Comparison of ENCODE assay signal across 10 cellular contexts in the genomic region with DNA sequence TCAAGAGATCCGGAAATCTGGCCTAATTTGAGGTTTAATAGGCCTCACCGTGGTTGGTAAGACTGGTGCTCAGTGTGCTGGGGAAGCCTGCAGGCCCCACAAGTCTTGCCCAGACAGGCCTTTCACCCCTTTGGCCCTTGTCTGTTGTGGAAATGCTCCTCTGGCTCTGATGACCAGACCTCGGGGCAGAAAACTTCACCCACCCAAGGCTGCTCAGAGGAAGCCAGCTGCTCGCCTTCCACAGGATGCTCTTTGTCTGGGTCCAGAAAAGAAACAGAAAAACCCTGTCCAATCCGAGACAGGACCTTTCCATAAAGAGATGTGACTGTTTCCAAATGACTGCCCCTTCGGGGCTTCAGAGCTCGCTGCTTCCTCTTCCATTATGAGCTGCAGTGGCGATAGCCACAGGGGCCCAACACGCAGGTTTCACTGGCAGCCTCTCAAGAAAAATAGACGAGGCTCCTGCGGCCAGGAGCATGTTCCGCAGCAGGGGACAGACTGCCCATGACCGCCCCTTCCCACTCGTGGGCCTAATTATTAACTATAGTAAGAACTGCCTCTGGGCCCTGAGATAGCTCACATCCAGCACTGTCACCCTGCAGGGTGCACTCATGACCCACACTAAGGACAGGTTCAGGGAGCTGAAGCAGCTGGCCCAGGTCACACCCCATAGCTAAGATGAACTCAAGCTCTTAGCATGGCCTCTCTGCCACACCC. TPM values are rescaled to one million over a fixed set of nuclear protein-coding genes. Genes with fewer than 3 reads are reported as not detected.
DNase-seq lines count a peak whose midpoint lies in the region; ATAC-seq and TF ChIP-seq lines count a peak whose summit lies in the region.
"Had no signal": no experiment of that assay in that cellular context is flagged by ENCODE, and none has a peak within 500 bp of the region (broad histone marks: within the 10 kb centered on the region; RNA-seq: fewer than 3 reads in every experiment).

No MANE protein-coding gene starts in this region.

- POLR2A ChIA-PET in naive thymus-derived CD4-positive, alpha-beta T cell (lab: Charles Lee), result interaction anchor here (0.7 kb wide), 1 partner anchor 18 kb away, joined by 3 read pairs; the partner anchor contains the start of gene PPIB
- POLR2A ChIA-PET in CD4-positive, alpha-beta T cell (lab: Charles Lee), result interaction anchor here (0.9 to 1.5 kb wide), 2 partner anchors 9 to 10 kb away, joined by 4 to 5 read pairs; no protein-coding TSS in a partner anchor

- CTCF ChIA-PET in naive thymus-derived CD4-positive, alpha-beta T cell (lab: Charles Lee), result interaction anchor here (0.9 kb wide), 1 partner anchor 8 kb away, joined by 5 read pairs; no protein-coding TSS in a partner anchor
- CTCF ChIA-PET in CD4-positive, alpha-beta T cell (lab: Charles Lee), result interaction anchor here (1.6 kb wide), 1 partner anchor 8 kb away, joined by 4 read pairs; no protein-coding TSS in a partner anchor

- peaks cover 0 to 22% (median 9%) of the 10 kb centered on the region in 5 donors for H3K36me3 Mint-ChIP-seq in naive thymus-derived CD4-positive, alpha-beta T cell
- H3K36me3 Mint-ChIP-seq in CD4-positive, alpha-beta T cell (ENCODE audit: low read depth), result peaks cover 53% of the 10 kb centered on the region

- H3F3A ChIP-seq in OCI-LY1 (ENCODE audit: insufficient read depth, low read length), result no peaks in the 10 kb centered on the region

- in situ Hi-C loops in transverse colon (cut with MboI; ENCODE audit: low pct_ligation_motif_present in 1 of 4, low pct_unique_long_range_greater_than_20kb in 1 of 4, low sequenced_read_pairs in 3 of 4), result no loop called here

- no peaks in the 10 kb centered on the region for H3K9me2 ChIP-seq in OCI-LY1 (ENCODE audit: low read depth, low read length)

- DNase-seq in pons (ENCODE audit: low spot score) (peak; percentile 88), transverse colon (no peak), esophagus muscularis mucosa (ENCODE audit: extremely low spot score) (no peak)
- no peak for DNase-seq in naive thymus-derived CD4-positive, alpha-beta T cell
- DNase-seq in CD4-positive, alpha-beta T cell, result no peak
- DNase-seq: T-helper 2 cell had no signal

- no peak for TF ChIP-seq CTCF in OCI-LY1 (IDR thresholded peaks at IDR 0.05; ENCODE audit: low read length)
- TF ChIP-seq CTCF in transverse colon (IDR thresholded peaks at IDR 0.05), result no peak
- TF ChIP-seq CTCF in CD4-positive, alpha-beta T cell (IDR thresholded peaks at IDR 0.05), result no peak
- TF ChIP-seq CTCF in esophagus muscularis mucosa (IDR thresholded peaks at IDR 0.05), result no peak

- H3K4me2 ChIP-seq in OCI-LY1 (ENCODE audit: low read length), result no peak overlapping the region

- H3K79me2 ChIP-seq in OCI-LY1 (ENCODE audit: insufficient read depth, low read length), result no peaks in the 10 kb centered on the region

- no peak overlapping the region for H3K4me3 Mint-ChIP-seq in naive thymus-derived CD4-positive, alpha-beta T cell
- no peak overlapping the region for H3K4me3 Mint-ChIP-seq in CD4-positive, alpha-beta T cell

- peaks cover 10% of the 10 kb centered on the region for H3K4me1 ChIP-seq in OCI-LY1 (ENCODE audit: insufficient read depth, low read length, severe bottlenecking)
- peaks cover 0 to 4% of the 10 kb centered on the region in 2 donors for H3K4me1 ChIP-seq in naive thymus-derived CD4-positive, alpha-beta T cell (ENCODE audit: control insufficient read depth in 2 of 2, insufficient read depth in 2 of 2, low read length in 2 of 2)
- H3K4me1 ChIP-seq in transverse colon, result no peaks in the 10 kb centered on the region
- no peaks in the 10 kb centered on the region for H3K4me1 ChIP-seq in esophagus muscularis mucosa
- H3K4me1 ChIP-seq: ascending aorta had no signal

- H3K27me3 ChIP-seq in OCI-LY1 (ENCODE audit: insufficient read depth, low read length), result no peaks in the 10 kb centered on the region
- no peaks in the 10 kb centered on the region for H3K27me3 ChIP-seq in naive thymus-derived CD4-positive, alpha-beta T cell (ENCODE audit: control insufficient read depth in 2 of 2, insufficient read depth in 2 of 2, low read length in 2 of 2)
- H3K27me3 ChIP-seq in transverse colon, result no peaks in the 10 kb centered on the region
- no peaks in the 10 kb centered on the region for H3K27me3 ChIP-seq in CD4-positive, alpha-beta T cell (ENCODE audit: control insufficient read depth, insufficient read depth, low read length)
- H3K27me3 ChIP-seq in esophagus muscularis mucosa, result peaks cover 0 to under 1% (median 0%) of the 10 kb centered on the region in 4 donors
- H3K27me3 ChIP-seq: ascending aorta had no signal

- H3K9me3 ChIP-seq in OCI-LY1 (ENCODE audit: low read length) (no peaks in the 10 kb centered on the region), transverse colon (no peaks in the 10 kb centered on the region), esophagus muscularis mucosa (no peaks in the 10 kb centered on the region)
- no peaks in the 10 kb centered on the region for H3K9me3 ChIP-seq in naive thymus-derived CD4-positive, alpha-beta T cell (ENCODE audit: control insufficient read depth in 2 of 3, low read length in 3 of 3)
- H3K9me3 ChIP-seq in CD4-positive, alpha-beta T cell (ENCODE audit: control insufficient read depth, low read length), result no peaks in the 10 kb centered on the region
- H3K9me3 ChIP-seq: ascending aorta had no signal

- no peak overlapping the region for H3K9ac ChIP-seq in OCI-LY1 (ENCODE audit: low read length)

- H4K20me1 ChIP-seq in OCI-LY1 (ENCODE audit: insufficient read depth, low read length), result no peaks in the 10 kb centered on the region

- ATAC-seq in GM18909 (IDR thresholded peaks at IDR 0.05; ENCODE audit: poor library complexity, unreplicated experiment), result peak; percentile 70
- ATAC-seq in HG02610 (IDR thresholded peaks at IDR 0.05; ENCODE audit: unreplicated experiment), result peak; percentile 72
- no peak for ATAC-seq in naive thymus-derived CD4-positive, alpha-beta T cell
- ATAC-seq in CD4-positive, alpha-beta T cell (ENCODE audit: poor library complexity), result no peak

- H3K9me3 Mint-ChIP-seq in naive thymus-derived CD4-positive, alpha-beta T cell, result no peaks in the 10 kb centered on the region
- H3K9me3 Mint-ChIP-seq in CD4-positive, alpha-beta T cell, result no peaks in the 10 kb centered on the region

- peaks cover 0 to 5% (median 0%) of the 10 kb centered on the region in 5 donors for H3K27me3 Mint-ChIP-seq in naive thymus-derived CD4-positive, alpha-beta T cell
- H3K27me3 Mint-ChIP-seq in CD4-positive, alpha-beta T cell, result peaks cover 4% of the 10 kb centered on the region

- H2AFZ ChIP-seq in OCI-LY1 (ENCODE audit: low read length), result no peak overlapping the region

- H3K27ac ChIP-seq in OCI-LY1 (ENCODE audit: low read depth, low read length, poor library complexity, severe bottlenecking), result peak overlapping the region; percentile 15
- no peak overlapping the region for H3K27ac ChIP-seq in naive thymus-derived CD4-positive, alpha-beta T cell (ENCODE audit: low read depth, low read length)
- no peak overlapping the region for H3K27ac ChIP-seq in transverse colon
- H3K27ac ChIP-seq in CD4-positive, alpha-beta T cell (ENCODE audit: low read depth, low read length), result no peak overlapping the region
- H3K27ac ChIP-seq in esophagus muscularis mucosa (replicated peaks in 1 of 4), result no peak overlapping the region
- H3K27ac ChIP-seq: ascending aorta had no signal

- TF ChIP-seq POLR2A in transverse colon (IDR thresholded peaks at IDR 0.05), result no peak
- no peak for TF ChIP-seq POLR2A in esophagus muscularis mucosa (IDR thresholded peaks at IDR 0.05; ENCODE audit: low read depth)

- intact Hi-C loops in naive thymus-derived CD4-positive, alpha-beta T cell (cut with micrococcal nuclease), result no loop called here
- intact Hi-C loops in transverse colon (cut with DNase I; ENCODE audit: low total_unique reads), result no loop called here
- intact Hi-C loops in CD4-positive, alpha-beta T cell (cut with DNase I, micrococcal nuclease), result no loop called here
- intact Hi-C loops in esophagus muscularis mucosa (cut with DNase I), result no loop called here

- H3K36me3 ChIP-seq in OCI-LY1 (ENCODE audit: insufficient read depth, low read length), result peaks cover 16% of the 10 kb centered on the region; the same call in 1 of the 2 replicates
- peaks cover 0 to 35% (median 0%) of the 10 kb centered on the region in 3 experiments for H3K36me3 ChIP-seq in naive thymus-derived CD4-positive, alpha-beta T cell (ENCODE audit: control insufficient read depth in 2 of 3, insufficient read depth in 3 of 3, low read length in 3 of 3)
- peaks cover 0 to 15% (median 0%) of the 10 kb centered on the region in 4 donors for H3K36me3 ChIP-seq in transverse colon
- H3K36me3 ChIP-seq in esophagus muscularis mucosa, result peaks cover 11 to 59% (median 49%) of the 10 kb centered on the region in 4 donors

- H3K27ac Mint-ChIP-seq in naive thymus-derived CD4-positive, alpha-beta T cell, result peak overlapping the region in 1 of 9 donors; percentile 16
- H3K27ac Mint-ChIP-seq in CD4-positive, alpha-beta T cell, result no peak overlapping the region

- H3K4me3 ChIP-seq in OCI-LY1 (ENCODE audit: low read depth, low read length, poor library complexity, severe bottlenecking) (no peak overlapping the region), transverse colon (no peak overlapping the region), esophagus muscularis mucosa (no peak overlapping the region)
- no peak overlapping the region for H3K4me3 ChIP-seq in naive thymus-derived CD4-positive, alpha-beta T cell (ENCODE audit: low read length)
- H3K4me3 ChIP-seq: ascending aorta had no signal

- H3K4me1 Mint-ChIP-seq in naive thymus-derived CD4-positive, alpha-beta T cell, result peaks cover 5 to 9% (median 6%) of the 10 kb centered on the region in 7 donors
- H3K4me1 Mint-ChIP-seq in CD4-positive, alpha-beta T cell (ENCODE audit: low read depth), result peaks cover 5% of the 10 kb centered on the region

- WGBS in transverse colon (ENCODE audit: low coverage in 1 of 2), 2 donors, result 82% methylated on average over 14 of the region's 14 CpGs; no CpG with 5 or more reads in 1 of the 2 donors
- WGBS in esophagus muscularis mucosa, result 66% methylated on average over 12 of the region's 14 CpGs

- TF ChIP-seq EP300 in transverse colon (IDR thresholded peaks at IDR 0.05; ENCODE audit: low read depth) (no peak), esophagus muscularis mucosa (IDR thresholded peaks at IDR 0.05) (no peak)

RNA-seq across cellular contexts. Expression of gene SNX22, which starts 6.8 kb away (rescaled TPM):
- 1 to 10 TPM in 3 of 5 experiments, under 1 TPM in 2; 0.19 to 1.6 (median 1.2) TPM for total RNA-seq in naive thymus-derived CD4-positive, alpha-beta T cell
- polyA plus RNA-seq in naive thymus-derived CD4-positive, alpha-beta T cell, result under 1 TPM; 0.87 to 0.93 TPM
- 1 to 10 TPM in 2 of 4 donors, not detected in 2; 2.2 to 3.7 TPM for total RNA-seq in transverse colon
- under 1 TPM; 0.14 to 0.19 TPM for total RNA-seq in CD4-positive, alpha-beta T cell
- under 1 TPM in 3 of 4 donors, not detected in 1; 0.19 to 0.42 (median 0.33) TPM for total RNA-seq in esophagus muscularis mucosa

RNA-seq across cellular contexts. Expression of gene PPIB, which starts 18.1 kb away (rescaled TPM):
- 100 to 1,000 TPM; 160 to 530 (median 184) TPM for total RNA-seq in naive thymus-derived CD4-positive, alpha-beta T cell
- polyA plus RNA-seq in naive thymus-derived CD4-positive, alpha-beta T cell, result 100 to 1,000 TPM; 476 to 557 TPM
- total RNA-seq in transverse colon (100 to 1,000 TPM in 3 of 4 donors, 10 to 100 TPM in 1; 39.6 to 226 (median 154) TPM), esophagus muscularis mucosa (100 to 1,000 TPM; 110 to 227 (median 214) TPM)
- total RNA-seq in CD4-positive, alpha-beta T cell, result 100 to 1,000 TPM; 167 to 169 TPM

RNA-seq across cellular contexts. Expression of gene SNX1, which starts 48.9 kb away (rescaled TPM):
- 100 to 1,000 TPM; 117 to 161 (median 153) TPM for total RNA-seq in naive thymus-derived CD4-positive, alpha-beta T cell
- polyA plus RNA-seq in naive thymus-derived CD4-positive, alpha-beta T cell, result 10 to 100 TPM; 61.3 to 84.4 TPM
- total RNA-seq in transverse colon (10 to 100 TPM; 42.4 to 91.0 (median 65.4) TPM), esophagus muscularis mucosa (10 to 100 TPM; 79.4 to 93.0 (median 87.5) TPM)
- total RNA-seq in CD4-positive, alpha-beta T cell, result 10 to 100 TPM; 57.0 to 61.1 TPM

RNA-seq across cellular contexts. Expression of gene CIAO2A, which starts 51.1 kb away (rescaled TPM):
- 10 to 100 TPM; 19.2 to 66.8 (median 28.0) TPM for total RNA-seq in naive thymus-derived CD4-positive, alpha-beta T cell
- 10 to 100 TPM; 52.8 to 92.1 TPM for polyA plus RNA-seq in naive thymus-derived CD4-positive, alpha-beta T cell
- total RNA-seq in transverse colon (100 to 1,000 TPM in 2 of 4 donors, 10 to 100 TPM in 2; 28.1 to 160 (median 104) TPM), esophagus muscularis mucosa (10 to 100 TPM; 15.3 to 24.4 (median 20.4) TPM)
- total RNA-seq in CD4-positive, alpha-beta T cell, result 10 to 100 TPM; 10.9 to 12.2 TPM

Comparison
In these comparisons a context has a peak if more than half of its experiments do, and no peak if none do; other contexts are left out.
1. ATAC-seq: peak in GM18909 (single experiment) and HG02610 (single experiment); none in naive thymus-derived CD4-positive, alpha-beta T cell (single experiment) and CD4-positive, alpha-beta T cell (single experiment).